Comparison of ENCODE assay signal across 20 cellular contexts in genomic region chr1:15029036-15029435, GRCh38.
DNase-seq lines count a peak whose midpoint lies in the region; ATAC-seq, FAIRE-seq and TF ChIP-seq lines count a peak whose summit lies in the region.
"Had no signal": no experiment of that assay in that cellular context is flagged by ENCODE, and none has a peak within 500 bp of the region (broad histone marks: within the 10 kb centered on the region; RNA-seq: fewer than 3 reads in every experiment).

No MANE protein-coding gene starts in this region.

- H4K8ac ChIP-seq in IMR-90 (ENCODE audit: low read depth in 2 of 2, low read length in 2 of 2) (no peak overlapping the region), H1 (ENCODE audit: extremely low read depth, insufficient read depth, low read length) (no peak overlapping the region)

- no peak overlapping the region for H3K4me2 ChIP-seq in IMR-90 (ENCODE audit: low read depth, low read length)
- no peak overlapping the region for H3K4me2 ChIP-seq in H1 (ENCODE audit: insufficient read depth in 1 of 2, low read depth in 2 of 2, low read length in 2 of 2)
- no peak overlapping the region for H3K4me2 ChIP-seq in neural progenitor cell

- no peak overlapping the region for H3K4ac ChIP-seq in IMR-90 (ENCODE audit: low read depth, low read length)
- no peak overlapping the region for H3K4ac ChIP-seq in H1 (replicated peaks; ENCODE audit: insufficient read length, low read depth, low read length)

- H3K4me1 ChIP-seq in IMR-90 (ENCODE audit: control insufficient read depth, insufficient read depth, low read length), result peaks cover 21% of the 10 kb centered on the region
- peaks cover 0 to 17% (median 12%) of the 10 kb centered on the region in 4 experiments; a peak in 6 of 7 replicates for H3K4me1 ChIP-seq in H1 (replicated peaks in 1 of 4; ENCODE audit: control insufficient read depth in 3 of 4, insufficient read depth in 4 of 4, low read length in 3 of 4)
- peaks cover 7% of the 10 kb centered on the region for H3K4me1 ChIP-seq in neural progenitor cell
- peaks cover 40 to 47% of the 10 kb centered on the region in 2 donors for H3K4me1 ChIP-seq in thyroid gland
- H3K4me1 ChIP-seq in HAP-1, result peaks cover 11% of the 10 kb centered on the region

- no peak overlapping the region for H2AK9ac ChIP-seq in IMR-90 (replicated peaks; ENCODE audit: low read depth, low read length, poor library complexity)

- no peak for ATAC-seq in IMR-90 (ENCODE audit: low read depth)

- no peak for TF ChIP-seq CTCF in IMR-90 (conservative IDR thresholded peaks at IDR 0.05; ENCODE audit: low read depth, low read length)
- no peak for TF ChIP-seq CTCF in H1 (IDR thresholded peaks at IDR 0.05; ENCODE audit: control extremely low read depth in 1 of 3, insufficient read depth in 1 of 3, low read depth in 1 of 3, low read length in 3 of 3)
- TF ChIP-seq CTCF in neural progenitor cell (IDR thresholded peaks at IDR 0.05), result no peak
- TF ChIP-seq CTCF in thyroid gland (IDR thresholded peaks at IDR 0.05), result no peak

- H2BK120ac ChIP-seq in IMR-90 (ENCODE audit: low read depth, low read length) (no peak overlapping the region), H1 (replicated peaks; ENCODE audit: low read depth, low read length) (no peak overlapping the region)

- DNase-seq in IMR-90, result no peak
- no peak for DNase-seq in H1 (ENCODE audit: low read depth in 1 of 2, low spot score in 2 of 2)
- no peak for DNase-seq in neural progenitor cell (ENCODE audit: low spot score)
- DNase-seq in thyroid gland, result no peak
- DNase-seq in glomerular visceral epithelial cell (ENCODE audit: extremely low spot score), result no peak
- no peak for DNase-seq in stimulated activated CD4-positive, alpha-beta T cell treated with anti-CD3 and anti-CD28 coated beads, Interleukin-4, amount 100 ng/mL, for 1 hour
- no peak for DNase-seq in stimulated activated CD4-positive, alpha-beta T cell treated with anti-CD3 and anti-CD28 coated beads, Interleukin-12 subunit alpha, Interleukin-12 subunit beta, amount 100 ng/mL, for 4 hours
- DNase-seq in HAP-1 (ENCODE audit: low spot score in 2 of 2), result no peak
- DNase-seq: ACHN, DMS79 treated with DMSO at 0.1 percent for 48 hours, Kasumi-1, NCI-H1092 treated with DMSO at 0.1 percent for 48 hours, NCI-H146, NCI-H2029 treated with DMSO at 0.1 percent for 48 hours, NCI-H2171 treated with DMSO at 0.1 percent for 48 hours, NCI-H446 treated with DMSO at 0.1 percent for 48 hours, OCI-M1, SHP77 had no signal

- no peak overlapping the region for H3K14ac ChIP-seq in IMR-90 (replicated peaks; ENCODE audit: low read depth, low read length)
- H3K14ac ChIP-seq in H1 (ENCODE audit: insufficient read length), result no peak overlapping the region

- WGBS in IMR-90 (ENCODE audit: extremely low coverage in 2 of 2, insufficient read length in 1 of 2), 2 experiments, result 100% methylated on average over 1 of the region's 6 CpGs; no CpG with 5 or more reads in 1 of the 2 experiments
- WGBS in H1 (ENCODE audit: extremely low coverage in 1 of 2, insufficient coverage in 1 of 2, insufficient read length in 1 of 2, insufficient replicate concordance in 2 of 2, low coverage in 1 of 2, low lambda C conversion rate in 2 of 2, missing lambda C conversion rate in 1 of 2), 2 experiments, result 93% methylated on average over 6 of the region's 6 CpGs; no CpG with 5 or more reads in 1 of the 2 experiments
- 96 to 99% methylated on average over 6 of the region's 6 CpGs for WGBS in thyroid gland, 2 donors

- peaks cover 53% of the 10 kb centered on the region for H3K4me1 Mint-ChIP-seq in neural progenitor cell
- H3K4me1 Mint-ChIP-seq: CD14-positive monocyte had no signal

- in situ Hi-C loops in IMR-90 (cut with MboI; ENCODE audit: low sequenced_read_pairs) (loop anchor here (5.0 kb wide), 1 partner anchor 102 kb away; no protein-coding TSS in a partner anchor), HAP-1 (cut with MboI; ENCODE audit: low sequenced_read_pairs) (loop anchor here (25.0 kb wide), 3 partner anchors 442 to 1067 kb away; partner anchors contain the start of gene KAZN)

- H3K23ac ChIP-seq in IMR-90 (ENCODE audit: low read depth, low read length) (no peak overlapping the region), H1 (ENCODE audit: insufficient read length) (no peak overlapping the region)

- H4K20me1 ChIP-seq in IMR-90 (ENCODE audit: insufficient read depth, low read length) (peaks cover 33% of the 10 kb centered on the region), H1 (replicated peaks in 1 of 2; ENCODE audit: control insufficient read depth in 1 of 2, insufficient read depth in 2 of 2, low read length in 2 of 2) (no peaks in the 10 kb centered on the region), neural progenitor cell (ENCODE audit: low read depth) (no peaks in the 10 kb centered on the region)

- H3K9me3 Mint-ChIP-seq in neural progenitor cell, result no peaks in the 10 kb centered on the region
- H3K9me3 Mint-ChIP-seq: CD14-positive monocyte had no signal

- H4K91ac ChIP-seq in IMR-90 (ENCODE audit: insufficient read depth, low read depth, low read length) (no peak overlapping the region), H1 (replicated peaks; ENCODE audit: insufficient read length, low read length) (peak overlapping the region; percentile 76)

- H3K56ac ChIP-seq in IMR-90 (ENCODE audit: extremely low read depth, insufficient read depth, low read length) (no peak overlapping the region), H1 (replicated peaks; ENCODE audit: insufficient read length, low read depth, low read length) (no peak overlapping the region)

- H3K4me3 ChIP-seq in IMR-90 (ENCODE audit: insufficient read depth, low read depth, low read length) (no peak overlapping the region), H1 (ENCODE audit: extremely low read depth in 1 of 4, insufficient read depth in 2 of 4, low read depth in 3 of 4, low read length in 4 of 4) (no peak overlapping the region), neural progenitor cell (no peak overlapping the region), thyroid gland (replicated peaks in 1 of 3) (no peak overlapping the region), HAP-1 (no peak overlapping the region)
- H3K4me3 ChIP-seq: SK-N-MC had no signal

- H2BK15ac ChIP-seq in IMR-90 (ENCODE audit: low read depth, low read length), result no peak overlapping the region
- H2BK15ac ChIP-seq in H1 (ENCODE audit: low read length), result peak overlapping the region; percentile 61; the same call in 1 of the 2 replicates

- no peak overlapping the region for H3K9ac ChIP-seq in IMR-90 (ENCODE audit: low read depth, low read length)
- no peak overlapping the region for H3K9ac ChIP-seq in H1 (replicated peaks in 1 of 4; ENCODE audit: extremely low read depth in 1 of 4, low read depth in 3 of 4, low read length in 3 of 4)
- no peak overlapping the region for H3K9ac ChIP-seq in neural progenitor cell

- no peak overlapping the region for H3K27ac ChIP-seq in IMR-90 (ENCODE audit: insufficient read depth, low read length)
- no peak overlapping the region for H3K27ac ChIP-seq in H1 (ENCODE audit: low read depth, low read length)
- no peak overlapping the region for H3K27ac ChIP-seq in neural progenitor cell
- H3K27ac ChIP-seq in thyroid gland, result peak overlapping the region; percentile 63 to 98 (median 94)
- H3K27ac ChIP-seq: SK-N-MC had no signal

- H3K79me2 ChIP-seq in H1 (ENCODE audit: control insufficient read depth in 1 of 2, insufficient read depth in 2 of 2, low read length in 2 of 2) (no peaks in the 10 kb centered on the region), neural progenitor cell (ENCODE audit: low read depth) (no peaks in the 10 kb centered on the region)

- H3K4me3 Mint-ChIP-seq in neural progenitor cell, result no peak overlapping the region
- H3K4me3 Mint-ChIP-seq: CD14-positive monocyte had no signal

- H2AK5ac ChIP-seq in IMR-90 (ENCODE audit: low read depth, low read length) (peak overlapping the region; percentile 23; the same call in 1 of the 2 replicates), H1 (ENCODE audit: low read depth, low read length) (0 out of 2 replicates have a peak overlapping the region, but pooled peaks have one; percentile 70)

- POLR2A ChIA-PET in IMR-90 (lab: Charles Lee; ENCODE audit: unreplicated experiment) (no interaction called here), H1 (lab: Charles Lee; ENCODE audit: partially characterized antibody) (no interaction called here)

- CTCF ChIA-PET in IMR-90 (lab: Yijun Ruan, JAX), result no interaction called here
- CTCF ChIA-PET in H1 (lab: Charles Lee; ENCODE audit: partially characterized antibody), result interaction anchor here (0.6 to 5.0 kb wide), 17 partner anchors 8 to 463 kb away, joined by 3 to 45 read pairs (median 9); no protein-coding TSS in a partner anchor

- peak overlapping the region; percentile 39; the same call in 1 of the 2 replicates for H2BK12ac ChIP-seq in H1 (ENCODE audit: low read depth, low read length)

- FAIRE-seq in H1 (lab: Jason Lieb, UNC), result no peak

- H2AFZ ChIP-seq in IMR-90 (replicated peaks; ENCODE audit: low read length, poor library complexity), result no peak overlapping the region
- no peak overlapping the region for H2AFZ ChIP-seq in H1 (ENCODE audit: low read length)
- H2AFZ ChIP-seq in neural progenitor cell (replicated peaks), result no peak overlapping the region

- BruUV-seq in IMR-90 (replicated peaks; lab: Mats Ljungman, UMichigan), result no TSS peak

- H4K5ac ChIP-seq in IMR-90 (ENCODE audit: low read depth, low read length) (no peak overlapping the region), H1 (ENCODE audit: insufficient read length, low read depth, low read length) (no peak overlapping the region)

- H2BK20ac ChIP-seq in IMR-90 (ENCODE audit: low read depth, low read length) (no peak overlapping the region), H1 (ENCODE audit: low read length) (no peak overlapping the region)

- peak overlapping the region; percentile 32 for H3K27ac Mint-ChIP-seq in neural progenitor cell
- H3K27ac Mint-ChIP-seq: CD14-positive monocyte had no signal

- TF ChIP-seq EP300 in H1 (IDR thresholded peaks at IDR 0.05; ENCODE audit: borderline replicate concordance in 1 of 2, low read depth in 2 of 2, low read length in 2 of 2), result no peak

- dilution Hi-C loops in IMR-90 (cut with HindIII; ENCODE audit: low sequenced_read_pairs, unreplicated experiment), result no loop called here

- H3K79me1 ChIP-seq in IMR-90 (ENCODE audit: low read depth in 1 of 2, low read length in 2 of 2) (peaks cover 26 to 56% of the 10 kb centered on the region in 2 experiments), H1 (ENCODE audit: low read depth, low read length) (no peaks in the 10 kb centered on the region)

- H3K27me3 Mint-ChIP-seq in neural progenitor cell (ENCODE audit: insufficient read depth, low read depth), result peaks cover 2% of the 10 kb centered on the region

- H3K36me3 Mint-ChIP-seq in neural progenitor cell, result peaks cover 3% of the 10 kb centered on the region
- H3K36me3 Mint-ChIP-seq: CD14-positive monocyte had no signal

- H3K23me2 ChIP-seq in H1 (ENCODE audit: low read depth, low read length), result no peaks in the 10 kb centered on the region

- H3K36me3 ChIP-seq in IMR-90 (ENCODE audit: control insufficient read depth, insufficient read depth, low read length) (no peaks in the 10 kb centered on the region), H1 (ENCODE audit: control insufficient read depth in 2 of 4, insufficient read depth in 4 of 4, low read length in 3 of 4) (no peaks in the 10 kb centered on the region), neural progenitor cell (no peaks in the 10 kb centered on the region), thyroid gland (no peaks in the 10 kb centered on the region), HAP-1 (replicated peaks) (no peaks in the 10 kb centered on the region)

- H3K9me3 ChIP-seq in IMR-90 (ENCODE audit: control insufficient read depth, insufficient read depth, low read length), result no peaks in the 10 kb centered on the region
- no peaks in the 10 kb centered on the region for H3K9me3 ChIP-seq in H1 (ENCODE audit: insufficient read depth in 2 of 2, low read depth in 1 of 2, low read length in 1 of 2)
- H3K9me3 ChIP-seq in neural progenitor cell (ENCODE audit: low read depth), result no peaks in the 10 kb centered on the region
- no peaks in the 10 kb centered on the region for H3K9me3 ChIP-seq in thyroid gland
- H3K9me3 ChIP-seq in HAP-1, result no peaks in the 10 kb centered on the region

- H3K9me1 ChIP-seq in IMR-90 (ENCODE audit: insufficient read depth, low read length), result peaks cover 10% of the 10 kb centered on the region; the same call in 1 of the 2 replicates

- H3F3A ChIP-seq in neural progenitor cell (ENCODE audit: low read depth), result no peaks in the 10 kb centered on the region

- H3K18ac ChIP-seq in IMR-90 (ENCODE audit: low read depth, low read length) (no peak overlapping the region), H1 (ENCODE audit: extremely low read depth, low read length) (no peak overlapping the region)

- TF ChIP-seq RAD21 in IMR-90 (IDR thresholded peaks at IDR 0.05; ENCODE audit: low read length) (no peak), H1 (IDR thresholded peaks at IDR 0.05 in 1 of 2, conservative IDR thresholded peaks at IDR 0.05 in 1 of 2; ENCODE audit: low read depth in 2 of 2, low read length in 2 of 2) (no peak)

- H3K27me3 ChIP-seq in IMR-90 (ENCODE audit: control insufficient read depth, insufficient read depth, low read length), result no peaks in the 10 kb centered on the region
- no peaks in the 10 kb centered on the region for H3K27me3 ChIP-seq in H1 (replicated peaks in 1 of 4; ENCODE audit: control insufficient read depth in 3 of 4, extremely low read depth in 1 of 4, insufficient read depth in 3 of 4, low read length in 3 of 4)
- H3K27me3 ChIP-seq in neural progenitor cell, result no peaks in the 10 kb centered on the region
- no peaks in the 10 kb centered on the region for H3K27me3 ChIP-seq in thyroid gland
- H3K27me3 ChIP-seq in HAP-1 (ENCODE audit: low read depth), result no peaks in the 10 kb centered on the region

- TF ChIP-seq POLR2A in IMR-90 (IDR thresholded peaks at IDR 0.05; ENCODE audit: low read depth, low read length) (no peak), H1 (IDR thresholded peaks at IDR 0.05; ENCODE audit: control extremely low read depth in 1 of 2, low read depth in 2 of 2, low read length in 2 of 2) (no peak), thyroid gland (IDR thresholded peaks at IDR 0.05) (no peak)

- no peak overlapping the region for H2BK5ac ChIP-seq in IMR-90 (ENCODE audit: low read depth, low read length, poor library complexity, severe bottlenecking)
- peak overlapping the region; percentile 75; the same call in 1 of the 2 replicates for H2BK5ac ChIP-seq in H1 (ENCODE audit: low read depth, low read length)

- intact Hi-C loops in IMR-90 (cut with micrococcal nuclease), result loop anchor here (5.0 to 10.0 kb wide), 2 partner anchors 82 to 284 kb away; no protein-coding TSS in a partner anchor
- intact Hi-C loops in thyroid gland (cut with DNase I), result loop anchor here (5.0 kb wide), 1 partner anchor 107 kb away; no protein-coding TSS in a partner anchor

Comparison
In these comparisons a context has a peak if more than half of its experiments do, and no peak if none do; other contexts are left out.
1. H3K27ac ChIP-seq: peak in thyroid gland (3 of 3); none in IMR-90 (single experiment), H1 (single experiment) and neural progenitor cell (single experiment).